28 cellular contexts compared by ENCODE assay signal in genomic region chr22:28498044-28498443, GRCh38.
"Had no signal": no experiment of that assay in that cellular context is flagged by ENCODE, and none has a peak within 500 bp of the region (broad histone marks: within the 10 kb centered on the region; RNA-seq: fewer than 3 reads in every experiment).

No MANE protein-coding gene starts in this region.

- H3K36me3 Mint-ChIP-seq: naive thymus-derived CD8-positive, alpha-beta T cell; natural killer cell treated with Interleukin-12 subunit alpha and Interleukin-12 subunit beta and Interleukin-15 and Interleukin-18, amount 100 ng/mL, for 72 hours; stimulated activated effector memory CD8-positive, alpha-beta T cell treated with anti-CD3 and anti-CD28 coated beads, Interleukin-12 subunit alpha, Interleukin-12 subunit beta, amount 100 ng/mL, for 72 hours; stimulated activated naive B cell treated with anti-CD40 and anti-IgM and Interleukin-4, amounts not matched to agents 10 μg/mL and 1 μg/mL and 100 μg/mL, for 72 hours had no signal

- H3K9me3 Mint-ChIP-seq: naive thymus-derived CD8-positive, alpha-beta T cell; natural killer cell treated with Interleukin-12 subunit alpha and Interleukin-12 subunit beta and Interleukin-15 and Interleukin-18, amount 100 ng/mL, for 72 hours; stimulated activated effector memory CD8-positive, alpha-beta T cell treated with anti-CD3 and anti-CD28 coated beads, Interleukin-12 subunit alpha, Interleukin-12 subunit beta, amount 100 ng/mL, for 72 hours; stimulated activated naive B cell treated with anti-CD40 and anti-IgM and Interleukin-4, amounts not matched to agents 10 μg/mL and 1 μg/mL and 100 μg/mL, for 72 hours; stimulated activated naive CD8-positive, alpha-beta T cell treated with anti-CD3 and anti-CD28 coated beads, Interleukin-15, Interleukin-2, amounts not matched to agents 100 ng/mL and 50 ng/mL, for 24 hours had no signal

- H3K4me3 ChIP-seq: neural progenitor cell, ovary, psoas muscle, right lobe of liver, sigmoid colon, stomach, thoracic aorta, thyroid gland, tibial nerve, upper lobe of left lung, vagina had no signal

- H3K79me2 ChIP-seq: parathyroid adenoma had no signal

- H3K4me1 Mint-ChIP-seq: naive thymus-derived CD8-positive, alpha-beta T cell; stimulated activated effector memory CD8-positive, alpha-beta T cell treated with anti-CD3 and anti-CD28 coated beads, Interleukin-12 subunit alpha, Interleukin-12 subunit beta, amount 100 ng/mL, for 72 hours; stimulated activated naive B cell treated with anti-CD40 and anti-IgM and Interleukin-4, amounts not matched to agents 10 μg/mL and 1 μg/mL and 100 μg/mL, for 72 hours had no signal

- H3K36me3 ChIP-seq: neural progenitor cell, ovary, right lobe of liver, sigmoid colon, stomach, thoracic aorta, thyroid gland, tibial nerve, upper lobe of left lung, vagina had no signal

- H3K4me3 Mint-ChIP-seq: naive thymus-derived CD8-positive, alpha-beta T cell; natural killer cell treated with Interleukin-12 subunit alpha and Interleukin-12 subunit beta and Interleukin-15 and Interleukin-18, amount 100 ng/mL, for 72 hours; neural progenitor cell; stimulated activated effector memory CD8-positive, alpha-beta T cell treated with anti-CD3 and anti-CD28 coated beads, Interleukin-12 subunit alpha, Interleukin-12 subunit beta, amount 100 ng/mL, for 72 hours; stimulated activated naive B cell treated with anti-CD40 and anti-IgM and Interleukin-4, amounts not matched to agents 10 μg/mL and 1 μg/mL and 100 μg/mL, for 72 hours; stimulated activated naive CD8-positive, alpha-beta T cell treated with anti-CD3 and anti-CD28 coated beads, Interleukin-15, Interleukin-2, amounts not matched to agents 100 ng/mL and 50 ng/mL, for 24 hours had no signal

- H3K4me2 ChIP-seq: neural progenitor cell had no signal

- H3K4me1 ChIP-seq: neural progenitor cell, parathyroid adenoma, psoas muscle, right lobe of liver, stomach, thyroid gland, tibial nerve, upper lobe of left lung, vagina had no signal

- ATAC-seq: naive thymus-derived CD8-positive, alpha-beta T cell; natural killer cell treated with Interleukin-12 subunit alpha and Interleukin-12 subunit beta and Interleukin-15 and Interleukin-18, amount 100 ng/mL, for 72 hours; psoas muscle; right cardiac atrium; right lobe of liver; stimulated activated effector memory CD8-positive, alpha-beta T cell treated with anti-CD3 and anti-CD28 coated beads, Interleukin-12 subunit alpha, Interleukin-12 subunit beta, amount 100 ng/mL, for 72 hours; stimulated activated naive B cell treated with anti-CD40 and anti-IgM and Interleukin-4, amounts not matched to agents 10 μg/mL and 1 μg/mL and 100 μg/mL, for 72 hours had no signal

- H3K27me3 ChIP-seq: neural progenitor cell, ovary, right lobe of liver, sigmoid colon, stomach, thyroid gland, tibial nerve, upper lobe of left lung, vagina had no signal

- DNase-seq: naive thymus-derived CD8-positive, alpha-beta T cell; occipital lobe; ovary; posterior cingulate gyrus; psoas muscle; right cardiac atrium; right lobe of liver; sigmoid colon; small intestine; stimulated activated CD4-positive, alpha-beta T cell treated with anti-CD3 and anti-CD28 coated beads, Interleukin-15, amount 100 ng/mL, for 24 hours; stimulated activated CD4-positive, alpha-beta T cell treated with anti-CD3 and anti-CD28 coated beads, Interleukin-2, amount 100 ng/mL, for 24 hours; stimulated activated CD4-positive, alpha-beta T cell treated with anti-CD3 and anti-CD28 coated beads, Interleukin-2, amount 100 ng/mL, for 48 hours; stimulated activated CD4-positive, alpha-beta T cell treated with anti-CD3 and anti-CD28 coated beads, Interleukin-4, amount 100 ng/mL, for 24 hours; stimulated activated naive B cell treated with anti-CD40 and anti-IgM and Interleukin-4, amounts not matched to agents 10 μg/mL and 1 μg/mL and 100 μg/mL, for 72 hours; stimulated activated naive CD4-positive, alpha-beta T cell treated with Interleukin-2 at 50 U/mL for 16 hours; stomach; thyroid gland; trophoblast cell; upper lobe of left lung had no signal

- H3K9me3 ChIP-seq: ovary, psoas muscle, right lobe of liver, sigmoid colon, stomach, thoracic aorta, thyroid gland, tibial nerve, upper lobe of left lung, vagina had no signal

- H3K9ac ChIP-seq: neural progenitor cell, parathyroid adenoma had no signal

- H2AFZ ChIP-seq: neural progenitor cell, parathyroid adenoma had no signal

- H3K27ac Mint-ChIP-seq: naive thymus-derived CD8-positive, alpha-beta T cell; natural killer cell treated with Interleukin-12 subunit alpha and Interleukin-12 subunit beta and Interleukin-15 and Interleukin-18, amount 100 ng/mL, for 72 hours; neural progenitor cell; progenitor cell of endocrine pancreas; stimulated activated effector memory CD8-positive, alpha-beta T cell treated with anti-CD3 and anti-CD28 coated beads, Interleukin-12 subunit alpha, Interleukin-12 subunit beta, amount 100 ng/mL, for 72 hours; stimulated activated naive B cell treated with anti-CD40 and anti-IgM and Interleukin-4, amounts not matched to agents 10 μg/mL and 1 μg/mL and 100 μg/mL, for 72 hours; stimulated activated naive CD8-positive, alpha-beta T cell treated with anti-CD3 and anti-CD28 coated beads, Interleukin-15, Interleukin-2, amounts not matched to agents 100 ng/mL and 50 ng/mL, for 24 hours had no signal

- H3K27ac ChIP-seq: neural progenitor cell, ovary, parathyroid adenoma, psoas muscle, right lobe of liver, sigmoid colon, stomach, thoracic aorta, thyroid gland, tibial nerve, upper lobe of left lung, vagina had no signal

- H3K27me3 Mint-ChIP-seq: progenitor cell of endocrine pancreas had no signal
